In the genomic region with DNA sequence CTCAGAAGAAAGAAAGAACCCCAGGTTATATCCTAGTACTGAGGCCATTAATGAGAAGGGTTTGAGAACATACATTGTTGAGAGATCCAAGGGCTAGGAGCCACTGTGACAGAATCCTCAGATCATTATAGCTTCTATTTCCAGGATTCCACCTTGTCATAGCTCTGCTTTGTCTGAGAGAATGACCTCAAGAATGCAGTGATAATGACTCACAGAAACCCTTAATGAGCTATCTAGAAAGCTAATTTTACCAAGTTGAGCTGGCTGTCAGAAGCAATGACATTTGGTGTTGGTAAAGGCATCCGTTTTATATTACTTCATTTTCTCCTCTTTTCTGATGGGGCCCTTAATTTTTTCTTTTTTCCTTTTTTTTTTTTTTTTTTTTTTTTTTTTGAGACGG, we compare ENCODE assay signal across 18 cellular contexts. TPM values are rescaled to one million over a fixed set of nuclear protein-coding genes. Genes with fewer than 3 reads are reported as not detected.
DNase-seq lines count a peak whose midpoint lies in the region; TF ChIP-seq lines count a peak whose summit lies in the region.
"Had no signal": no experiment of that assay in that cellular context is flagged by ENCODE, and none has a peak within 500 bp of the region (broad histone marks: within the 10 kb centered on the region; RNA-seq: fewer than 3 reads in every experiment).

No MANE protein-coding gene starts in this region.

- DNase-seq in activated CD4-positive, alpha-beta memory T cell treated with anti-CD3 and anti-CD28 coated beads for 36 hours, result no peak
- no peak for DNase-seq in activated CD4-positive, alpha-beta memory T cell treated with anti-CD3 and anti-CD28 coated beads, Interleukin-2, amount 10 ng/mL, durations not matched to agents 7 days and 5 days
- peak; percentile 5 for DNase-seq in GM03348 (ENCODE audit: low spot score)
- DNase-seq in glomerular visceral epithelial cell (ENCODE audit: extremely low spot score), result peak; percentile 7
- peak; percentile 55 for DNase-seq in renal cortical epithelial cell (ENCODE audit: low read depth)
- no peak for DNase-seq in CD1c-positive myeloid dendritic cell (ENCODE audit: extremely low spot score)
- DNase-seq in T-helper 2 cell, result no peak
- DNase-seq in dorsolateral prefrontal cortex, result no peak
- DNase-seq: 8988T, DMS 273 treated with DMSO at 0.1 percent for 48 hours, H7, NCI-H1105 treated with DMSO at 0.1 percent for 48 hours, NCI-H1694 treated with DMSO at 0.1 percent for 48 hours, NCI-H2107, NCI-H2227 treated with DMSO at 0.1 percent for 48 hours, NCI-H524, SHP77 treated with DMSO at 0.1 percent for 48 hours had no signal

- intact Hi-C loops in activated CD4-positive, alpha-beta memory T cell treated with anti-CD3 and anti-CD28 coated beads for 36 hours (cut with micrococcal nuclease), result no loop called here
- intact Hi-C loops in dorsolateral prefrontal cortex (cut with DNase I), result no loop called here

- POLR2A ChIA-PET in activated CD4-positive, alpha-beta memory T cell treated with anti-CD3 and anti-CD28 coated beads for 36 hours (lab: Charles Lee), result interaction anchor here (0.6 to 1.1 kb wide), 2 partner anchors 10 to 299 kb away, joined by 3 read pairs; a partner anchor contains a TSS
- POLR2A ChIA-PET in activated CD4-positive, alpha-beta memory T cell treated with anti-CD3 and anti-CD28 coated beads, Interleukin-2, amount 10 ng/mL, durations not matched to agents 7 days and 5 days (lab: Charles Lee), result interaction anchor here (0.9 to 1.1 kb wide), 2 partner anchors 11 to 40 kb away, joined by 3 to 4 read pairs; a partner anchor contains a TSS

- no peak overlapping the region for H3K27ac ChIP-seq in dorsolateral prefrontal cortex
- H3K27ac ChIP-seq: BLaER1 treated with 17β-estradiol and CSF1 and Interleukin-3, amounts not matched to agents 10 nM and 100 nM had no signal

- no peaks in the 10 kb centered on the region for H3K27me3 ChIP-seq in dorsolateral prefrontal cortex
- H3K27me3 ChIP-seq: BLaER1 treated with 17β-estradiol and CSF1 and Interleukin-3, amounts not matched to agents 10 nM and 100 nM had no signal

- TF ChIP-seq CTCF in dorsolateral prefrontal cortex (IDR thresholded peaks at IDR 0.05 in 54 of 56, conservative IDR thresholded peaks at IDR 0.05 in 2 of 56; ENCODE audit: low read depth in 1 of 56, partially characterized antibody in 56 of 56), result no peak

- H3K4me3 ChIP-seq in dorsolateral prefrontal cortex, result no peak overlapping the region
- H3K4me3 ChIP-seq: BLaER1 treated with 17β-estradiol and CSF1 and Interleukin-3, amounts not matched to agents 10 nM and 100 nM had no signal

- H3K4me3 Mint-ChIP-seq in activated CD4-positive, alpha-beta memory T cell treated with anti-CD3 and anti-CD28 coated beads for 36 hours, result no peak overlapping the region
- no peak overlapping the region for H3K4me3 Mint-ChIP-seq in activated CD4-positive, alpha-beta memory T cell treated with anti-CD3 and anti-CD28 coated beads, Interleukin-2, amount 10 ng/mL, durations not matched to agents 7 days and 5 days

- H3K9me3 Mint-ChIP-seq in activated CD4-positive, alpha-beta memory T cell treated with anti-CD3 and anti-CD28 coated beads for 36 hours, result no peaks in the 10 kb centered on the region
- no peaks in the 10 kb centered on the region for H3K9me3 Mint-ChIP-seq in activated CD4-positive, alpha-beta memory T cell treated with anti-CD3 and anti-CD28 coated beads, Interleukin-2, amount 10 ng/mL, durations not matched to agents 7 days and 5 days

- CTCF ChIA-PET in activated CD4-positive, alpha-beta memory T cell treated with anti-CD3 and anti-CD28 coated beads for 36 hours (lab: Charles Lee), result interaction anchor here (1.1 to 1.2 kb wide), 2 partner anchors 255 to 411 kb away, joined by 3 read pairs; no protein-coding TSS in a partner anchor
- CTCF ChIA-PET in activated CD4-positive, alpha-beta memory T cell treated with anti-CD3 and anti-CD28 coated beads, Interleukin-2, amount 10 ng/mL, durations not matched to agents 7 days and 5 days (lab: Charles Lee), result interaction anchor here (1.1 to 1.5 kb wide), 3 partner anchors 192 to 255 kb away, joined by 4 read pairs; no protein-coding TSS in a partner anchor

- H3K27me3 Mint-ChIP-seq in activated CD4-positive, alpha-beta memory T cell treated with anti-CD3 and anti-CD28 coated beads for 36 hours, result no peaks in the 10 kb centered on the region
- H3K27me3 Mint-ChIP-seq in activated CD4-positive, alpha-beta memory T cell treated with anti-CD3 and anti-CD28 coated beads, Interleukin-2, amount 10 ng/mL, durations not matched to agents 7 days and 5 days, result no peaks in the 10 kb centered on the region

- H3K36me3 Mint-ChIP-seq in activated CD4-positive, alpha-beta memory T cell treated with anti-CD3 and anti-CD28 coated beads for 36 hours, result peaks cover 35% of the 10 kb centered on the region
- peaks cover 42% of the 10 kb centered on the region for H3K36me3 Mint-ChIP-seq in activated CD4-positive, alpha-beta memory T cell treated with anti-CD3 and anti-CD28 coated beads, Interleukin-2, amount 10 ng/mL, durations not matched to agents 7 days and 5 days (ENCODE audit: low read depth)

- no peaks in the 10 kb centered on the region for H3K4me1 Mint-ChIP-seq in activated CD4-positive, alpha-beta memory T cell treated with anti-CD3 and anti-CD28 coated beads for 36 hours (ENCODE audit: low read depth)
- H3K4me1 Mint-ChIP-seq in activated CD4-positive, alpha-beta memory T cell treated with anti-CD3 and anti-CD28 coated beads, Interleukin-2, amount 10 ng/mL, durations not matched to agents 7 days and 5 days, result peaks cover 9% of the 10 kb centered on the region

- H3K27ac Mint-ChIP-seq in activated CD4-positive, alpha-beta memory T cell treated with anti-CD3 and anti-CD28 coated beads for 36 hours, result peak overlapping the region; percentile 28
- no peak overlapping the region for H3K27ac Mint-ChIP-seq in activated CD4-positive, alpha-beta memory T cell treated with anti-CD3 and anti-CD28 coated beads, Interleukin-2, amount 10 ng/mL, durations not matched to agents 7 days and 5 days

RNA-seq across cellular contexts. Expression of a gene that starts 10.9 kb away (rescaled TPM):
- 10 to 100 TPM; 21.7 to 22.2 TPM for total RNA-seq in activated CD4-positive, alpha-beta memory T cell treated with anti-CD3 and anti-CD28 coated beads for 36 hours
- total RNA-seq in activated CD4-positive, alpha-beta memory T cell treated with anti-CD3 and anti-CD28 coated beads, Interleukin-2, amount 10 ng/mL, durations not matched to agents 7 days and 5 days, result 10 to 100 TPM; 28.9 to 30.3 TPM
- total RNA-seq in renal cortical epithelial cell (13.2 and 24.0 TPM in 2 replicates), dorsolateral prefrontal cortex (10 to 100 TPM; 13.0 to 37.0 (median 22.6) TPM)

RNA-seq across cellular contexts. Expression of a gene that starts 17.3 kb away (rescaled TPM):
- 10 to 100 TPM; 82.4 to 85.8 TPM for total RNA-seq in activated CD4-positive, alpha-beta memory T cell treated with anti-CD3 and anti-CD28 coated beads for 36 hours
- total RNA-seq in activated CD4-positive, alpha-beta memory T cell treated with anti-CD3 and anti-CD28 coated beads, Interleukin-2, amount 10 ng/mL, durations not matched to agents 7 days and 5 days, result 100 to 1,000 TPM; 110 TPM
- 1.2 and 8.3 TPM in 2 replicates for total RNA-seq in renal cortical epithelial cell
- total RNA-seq in dorsolateral prefrontal cortex, result 1 to 10 TPM in 60 of 120 experiments, under 1 TPM in 29, not detected in 31; 0.24 to 3.6 (median 1.2) TPM

RNA-seq across cellular contexts. Expression of a gene that starts 42.6 kb away (rescaled TPM):
- 10 to 100 TPM; 17.5 to 20.9 TPM for total RNA-seq in activated CD4-positive, alpha-beta memory T cell treated with anti-CD3 and anti-CD28 coated beads for 36 hours
- total RNA-seq in activated CD4-positive, alpha-beta memory T cell treated with anti-CD3 and anti-CD28 coated beads, Interleukin-2, amount 10 ng/mL, durations not matched to agents 7 days and 5 days, result 10 to 100 TPM; 27.9 to 28.2 TPM
- total RNA-seq in renal cortical epithelial cell, result 28.1 and 53.5 TPM in 2 replicates
- total RNA-seq in dorsolateral prefrontal cortex, result 10 to 100 TPM; 15.7 to 35.5 (median 25.7) TPM

Comparison
In these comparisons a context has a peak if more than half of its experiments do, and no peak if none do; other contexts are left out.
1. DNase-seq: peak in GM03348 (single experiment), glomerular visceral epithelial cell (single experiment) and renal cortical epithelial cell (single experiment); none in activated CD4-positive, alpha-beta memory T cell treated with anti-CD3 and anti-CD28 coated beads for 36 hours (single experiment), activated CD4-positive, alpha-beta memory T cell treated with anti-CD3 and anti-CD28 coated beads, Interleukin-2, amount 10 ng/mL, durations not matched to agents 7 days and 5 days (single experiment), CD1c-positive myeloid dendritic cell (single experiment), T-helper 2 cell (0 of 5) and dorsolateral prefrontal cortex (0 of 10).